In the genomic region with DNA sequence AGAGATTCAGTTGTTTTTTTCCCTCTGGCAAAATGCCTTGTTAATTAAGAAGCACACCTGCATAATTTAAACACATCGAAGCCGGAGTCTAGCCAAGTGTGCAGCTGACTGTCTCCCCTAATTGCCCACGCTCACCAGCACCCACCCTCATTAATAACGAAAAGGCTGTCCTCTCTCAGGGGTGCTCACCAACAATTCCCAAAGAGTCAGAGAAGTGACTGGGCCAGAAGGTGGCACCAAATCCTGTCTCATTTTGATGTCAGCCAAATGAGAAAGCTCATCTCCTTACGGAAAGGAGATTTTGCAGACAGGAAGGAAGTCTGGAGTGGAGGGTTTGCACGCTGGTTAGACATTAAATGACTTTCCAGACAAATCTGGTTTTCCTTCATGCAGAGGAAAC, we compare ENCODE assay signal across 11 cellular contexts.
DNase-seq lines count a peak whose midpoint lies in the region; ATAC-seq and TF ChIP-seq lines count a peak whose summit lies in the region.
"Had no signal": no experiment of that assay in that cellular context is flagged by ENCODE, and none has a peak within 500 bp of the region (broad histone marks: within the 10 kb centered on the region; RNA-seq: fewer than 3 reads in every experiment).

No MANE protein-coding gene starts in this region.

- H3K27ac ChIP-seq in C4-2B (no peak overlapping the region), KMS-11 (no peak overlapping the region), RWPE2 (ENCODE audit: poor library complexity, severe bottlenecking) (no peak overlapping the region), hepatocyte (no peak overlapping the region)
- H3K27ac ChIP-seq: transverse colon had no signal

- no peaks in the 10 kb centered on the region for H3K4me1 ChIP-seq in KMS-11 (ENCODE audit: low read depth, poor library complexity, severe bottlenecking)
- no peaks in the 10 kb centered on the region for H3K4me1 ChIP-seq in RWPE2 (ENCODE audit: insufficient read depth, poor library complexity, severe bottlenecking)
- H3K4me1 ChIP-seq in hepatocyte (ENCODE audit: insufficient read depth) = no peaks in the 10 kb centered on the region
- H3K4me1 ChIP-seq: transverse colon had no signal

- H4K20me1 ChIP-seq in KMS-11 (ENCODE audit: insufficient read depth) = no peaks in the 10 kb centered on the region
- H4K20me1 ChIP-seq in hepatocyte (ENCODE audit: insufficient read depth, poor library complexity, severe bottlenecking) = no peaks in the 10 kb centered on the region

- no peaks in the 10 kb centered on the region for H3K79me2 ChIP-seq in KMS-11 (ENCODE audit: insufficient read depth, low read depth)
- no peaks in the 10 kb centered on the region for H3K79me2 ChIP-seq in hepatocyte

- H2AFZ ChIP-seq in KMS-11 (ENCODE audit: low read depth) = no peak overlapping the region
- no peak overlapping the region for H2AFZ ChIP-seq in hepatocyte

- WGBS in hepatocyte (ENCODE audit: low lambda C conversion rate, missing lambda C conversion rate) = 36% methylated on average over 6 of the region's 6 CpGs

- H3K27me3 ChIP-seq in KMS-11 (ENCODE audit: insufficient read depth, low read depth) = no peaks in the 10 kb centered on the region
- peaks cover 5% of the 10 kb centered on the region for H3K27me3 ChIP-seq in RWPE2 (ENCODE audit: insufficient read depth, poor library complexity, severe bottlenecking)
- H3K27me3 ChIP-seq in hepatocyte = no peaks in the 10 kb centered on the region
- H3K27me3 ChIP-seq: transverse colon had no signal

- H3K9me3 ChIP-seq in RWPE2 (ENCODE audit: severe bottlenecking) (no peaks in the 10 kb centered on the region), hepatocyte (ENCODE audit: low read depth) (no peaks in the 10 kb centered on the region)
- H3K9me3 ChIP-seq: transverse colon had no signal

- ATAC-seq in RWPE2 (ENCODE audit: low read depth) = peak; percentile 79
- no peak for ATAC-seq in HG03280 (IDR thresholded peaks at IDR 0.05; ENCODE audit: unreplicated experiment)
- ATAC-seq in HG02938 (IDR thresholded peaks at IDR 0.05; ENCODE audit: unreplicated experiment) = no peak
- ATAC-seq in HG03571 (IDR thresholded peaks at IDR 0.05; ENCODE audit: unreplicated experiment) = no peak

- H3K36me3 ChIP-seq in KMS-11 (ENCODE audit: insufficient read depth) (no peaks in the 10 kb centered on the region), RWPE2 (ENCODE audit: low read depth) (no peaks in the 10 kb centered on the region), hepatocyte (replicated peaks; ENCODE audit: insufficient read depth, low read depth) (no peaks in the 10 kb centered on the region)
- H3K36me3 ChIP-seq: transverse colon had no signal

- TF ChIP-seq CTCF in C4-2B (conservative IDR thresholded peaks at IDR 0.05) (peak; percentile 55), KMS-11 (conservative IDR thresholded peaks at IDR 0.05; ENCODE audit: low read depth, low read length) (peak; percentile 45), RWPE2 (IDR thresholded peaks at IDR 0.05; ENCODE audit: poor library complexity, severe bottlenecking) (peak; percentile 95), hepatocyte (IDR thresholded peaks at IDR 0.05; ENCODE audit: poor library complexity) (peak; percentile 32)

- no peak overlapping the region for H3K9ac ChIP-seq in KMS-11

- no peak overlapping the region for H3K4me2 ChIP-seq in KMS-11
- H3K4me2 ChIP-seq in hepatocyte = no peak overlapping the region

- H3K4me3 ChIP-seq in KMS-11 (IDR thresholded peaks at IDR 0.05; ENCODE audit: insufficient read depth, low read depth, low read length) (no peak overlapping the region), RWPE2 (ENCODE audit: severe bottlenecking) (no peak overlapping the region), hepatocyte (no peak overlapping the region)
- H3K4me3 ChIP-seq: transverse colon had no signal

- DNase-seq in RWPE2 (ENCODE audit: low spot score) = no peak
- DNase-seq in hepatocyte (ENCODE audit: low spot score) = no peak
- no peak for DNase-seq in T-helper 2 cell
- DNase-seq: immature natural killer cell, NCI-H2029 treated with DMSO at 0.1 percent for 48 hours, transverse colon had no signal

- H3K9me2 ChIP-seq in hepatocyte (replicated peaks; ENCODE audit: insufficient read depth) = no peaks in the 10 kb centered on the region

Comparison
In these comparisons a context has a peak if more than half of its experiments do, and no peak if none do; other contexts are left out.
1. CTCF ChIP-seq: peak in every context shown above with its lines; median percentile 95 in RWPE2; 55 in C4-2B; 45 in KMS-11; 32 in hepatocyte.